ENCODE assay signal across 26 cellular contexts in the genomic region with DNA sequence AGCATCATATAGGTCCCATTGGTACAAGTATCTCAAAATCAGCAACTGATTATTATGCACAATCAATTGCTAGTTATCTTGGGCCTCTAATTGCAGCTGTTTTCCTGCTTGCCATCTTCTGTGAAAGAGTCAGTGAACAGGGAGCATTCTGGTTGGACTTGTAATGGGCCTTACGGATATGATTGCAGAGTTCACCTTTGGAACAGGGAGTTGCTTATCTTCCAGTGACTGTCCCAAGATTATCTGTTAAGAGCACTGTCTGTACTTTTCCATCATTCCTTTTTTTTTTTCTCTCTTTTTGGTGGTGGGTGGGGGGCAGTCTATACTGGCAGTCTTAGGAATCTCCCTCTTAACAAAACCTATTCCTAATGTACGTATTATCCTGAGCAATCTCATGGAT. TPM values are rescaled to one million over a fixed set of nuclear protein-coding genes. Genes with fewer than 3 reads are reported as not detected.
"Had no signal": no experiment of that assay in that cellular context is flagged by ENCODE, and none has a peak within 500 bp of the region (broad histone marks: within the 10 kb centered on the region; RNA-seq: fewer than 3 reads in every experiment).

No MANE protein-coding gene starts in this region.

- H3K27ac ChIP-seq: HL-60, SJSA1, SK-N-MC had no signal

- H3K36me3 ChIP-seq: SJSA1 had no signal

- H3K27me3 Mint-ChIP-seq: IgD-negative memory B cell had no signal

- H3K4me3 Mint-ChIP-seq: IgD-negative memory B cell had no signal

- H3K9me3 Mint-ChIP-seq: IgD-negative memory B cell had no signal

- H3K9me3 ChIP-seq: SJSA1 had no signal

- H3K4me3 ChIP-seq: SJSA1, SK-N-MC had no signal

- DNase-seq: KBM-7, MV-4-11, NCI-H1048, NCI-H1105, NCI-H1417, NCI-H1436 treated with DMSO at 0.1 percent for 48 hours, NCI-H1694, NCI-H187 treated with DMSO at 0.1 percent for 48 hours, NCI-H2029 treated with DMSO at 0.1 percent for 48 hours, NCI-H2171 treated with DMSO at 0.1 percent for 48 hours, NCI-H345, NCI-H446 treated with DMSO at 0.1 percent for 48 hours, NCI-H510A treated with DMSO at 0.1 percent for 48 hours, NCI-H69, NCI-H774, Right ventricle myocardium superior, RPMI8226, SIG-M5 had no signal

- H3K4me1 Mint-ChIP-seq: IgD-negative memory B cell had no signal

- H3K27ac Mint-ChIP-seq: IgD-negative memory B cell had no signal

- FAIRE-seq: HTR-8/SVneo, RCC 7860 had no signal

- H3K27me3 ChIP-seq: SJSA1 had no signal

- H3K36me3 Mint-ChIP-seq: IgD-negative memory B cell had no signal

RNA-seq across cellular contexts. Expression of gene OR8G5, which starts 17.8 kb away (rescaled TPM):
- total RNA-seq: LHCN-M2, MCF 10A, Right ventricle myocardium superior, SJSA1 had no signal
- polyA plus RNA-seq: IgD-negative memory B cell had no signal

RNA-seq across cellular contexts. Expression of gene OR8G1, which starts 33.1 kb away (rescaled TPM):
- total RNA-seq: LHCN-M2, MCF 10A, Right ventricle myocardium superior, SJSA1 had no signal
- polyA plus RNA-seq: IgD-negative memory B cell had no signal

RNA-seq across cellular contexts. Expression of gene OR8D1, which starts 39.7 kb away (rescaled TPM):
- total RNA-seq: LHCN-M2, MCF 10A, Right ventricle myocardium superior, SJSA1 had no signal
- polyA plus RNA-seq: IgD-negative memory B cell had no signal

RNA-seq across cellular contexts. Expression of gene OR8D2, which starts 46.0 kb away (rescaled TPM):
- total RNA-seq: LHCN-M2, MCF 10A, Right ventricle myocardium superior, SJSA1 had no signal
- polyA plus RNA-seq: IgD-negative memory B cell had no signal
